ENCODE assay signal across 16 cellular contexts in genomic region chr9:91495450-91495849, GRCh38.
A peak's percentile ranks its signal among the peaks of the same experiment; 100 is the strongest.
DNase-seq lines count a peak whose midpoint lies in the region; ATAC-seq and TF ChIP-seq lines count a peak whose summit lies in the region.
"Had no signal": no experiment of that assay in that cellular context is flagged by ENCODE, and none has a peak within 500 bp of the region (broad histone marks: within the 10 kb centered on the region; RNA-seq: fewer than 3 reads in every experiment).

No MANE protein-coding gene starts in this region.

- intact Hi-C loops in mammary epithelial cell (cut with micrococcal nuclease), result no loop called here

- no peaks in the 10 kb centered on the region for H4K20me1 ChIP-seq in mammary epithelial cell (ENCODE audit: insufficient read depth, low read length)

- H3K4me3 ChIP-seq in mammary epithelial cell (replicated peaks in 1 of 3; ENCODE audit: insufficient read depth in 1 of 3, low read depth in 2 of 3, low read length in 3 of 3), result no peak overlapping the region
- H3K4me3 ChIP-seq: SJCRH30 had no signal

- H2AFZ ChIP-seq in mammary epithelial cell (ENCODE audit: low read depth, low read length), result no peak overlapping the region

- peak; percentile 82 for DNase-seq in AG08395 (ENCODE audit: low spot score)
- peak; percentile 97 for DNase-seq in M059J (ENCODE audit: low read depth)
- DNase-seq in mammary epithelial cell, result peak; percentile 86
- no peak for DNase-seq in mesothelial cell of epicardium (ENCODE audit: low spot score in 2 of 2, unreplicated experiment in 2 of 2)
- no peak for DNase-seq in UCSD-AML1 (lab: John Stamatoyannopoulos, UW; ENCODE audit: unreplicated experiment)
- no peak for DNase-seq in NCI-H187 (lab: John Stamatoyannopoulos, UW)
- DNase-seq in DMS153 treated with DMSO at 0.1 percent for 48 hours (lab: John Stamatoyannopoulos, UW; ENCODE audit: unreplicated experiment), result no peak
- DNase-seq: activated CD4-positive, alpha-beta T cell treated with anti-CD3 and anti-CD28 coated beads for 48 hours; NCI-H345; SJCRH30; stimulated activated CD4-positive, alpha-beta T cell treated with anti-CD3 and anti-CD28 coated beads, Interleukin-15, amount 100 ng/mL, for 24 hours had no signal

- no peak overlapping the region for H3K9ac ChIP-seq in mammary epithelial cell (ENCODE audit: insufficient read depth, low read length)
- H3K9ac ChIP-seq: KMS-11 had no signal

- BruUV-seq in mammary epithelial cell (replicated peaks; lab: Mats Ljungman, UMichigan), result no TSS peak

- no peak overlapping the region for H3K4me3 Mint-ChIP-seq in mesothelial cell of epicardium
- H3K4me3 Mint-ChIP-seq: CD14-positive monocyte; dendritic cell treated with granulocyte-macrophage colony-stimulating factor and Interleukin-4, amounts not matched to agents 40 ng/mL and 50 ng/mL, for 4 days; nephron had no signal

- no peak overlapping the region for H3K4me2 ChIP-seq in mammary epithelial cell (ENCODE audit: insufficient read depth, low read depth, low read length)
- H3K4me2 ChIP-seq: KMS-11 had no signal

- ATAC-seq in GM18861 (IDR thresholded peaks at IDR 0.05; ENCODE audit: unreplicated experiment), result no peak

- H3K27ac Mint-ChIP-seq in mesothelial cell of epicardium, result peak overlapping the region; percentile 95
- H3K27ac Mint-ChIP-seq: CD14-positive monocyte; dendritic cell treated with granulocyte-macrophage colony-stimulating factor and Interleukin-4, amounts not matched to agents 40 ng/mL and 50 ng/mL, for 4 days; nephron had no signal

- in situ Hi-C loops in mammary epithelial cell (cut with MboI; ENCODE audit: low sequenced_read_pairs in 2 of 2), result no loop called here

- H3K79me2 ChIP-seq in mammary epithelial cell (ENCODE audit: insufficient read depth, low read length), result no peaks in the 10 kb centered on the region

- dilution Hi-C loops in mammary epithelial cell (cut with HindIII; ENCODE audit: low sequenced_read_pairs), result loop anchor here (25.0 kb wide), 1 partner anchor 167 kb away; no protein-coding TSS in a partner anchor

- peaks cover 5% of the 10 kb centered on the region for H3K27me3 ChIP-seq in mammary epithelial cell (ENCODE audit: insufficient read depth, low read length)
- H3K27me3 ChIP-seq: SJCRH30 had no signal

- WGBS in mammary epithelial cell (ENCODE audit: low coverage, missing lambda C conversion rate), result 10% methylated on average over 4 of the region's 4 CpGs

- H3K36me3 Mint-ChIP-seq in mesothelial cell of epicardium, result no peaks in the 10 kb centered on the region
- H3K36me3 Mint-ChIP-seq: CD14-positive monocyte had no signal

- no peaks in the 10 kb centered on the region for H3K9me3 ChIP-seq in mammary epithelial cell (replicated peaks; ENCODE audit: insufficient read depth, low read length)
- H3K9me3 ChIP-seq: SJCRH30 had no signal

- H3K9me3 Mint-ChIP-seq in mesothelial cell of epicardium, result peaks cover 5% of the 10 kb centered on the region
- H3K9me3 Mint-ChIP-seq: nephron had no signal

- TF ChIP-seq CTCF in mammary epithelial cell (conservative IDR thresholded peaks at IDR 0.05 in 1 of 2, IDR thresholded peaks at IDR 0.05 in 1 of 2; ENCODE audit: extremely low read depth in 1 of 2, insufficient read depth in 1 of 2, low read depth in 1 of 2, low read length in 2 of 2) (no peak), mesothelial cell of epicardium (IDR thresholded peaks at IDR 0.05; ENCODE audit: unreplicated experiment) (no peak)

- CTCF ChIA-PET in mammary epithelial cell (lab: Charles Lee; ENCODE audit: low non-redundant PET), result no interaction called here

- H3K4me1 Mint-ChIP-seq in mesothelial cell of epicardium, result peaks cover 31% of the 10 kb centered on the region
- H3K4me1 Mint-ChIP-seq: CD14-positive monocyte had no signal

- H3K27ac ChIP-seq in mammary epithelial cell (ENCODE audit: insufficient read depth, low read depth, low read length), result no peak overlapping the region
- H3K27ac ChIP-seq: KMS-11, SJCRH30 had no signal

- H3K4me1 ChIP-seq in mammary epithelial cell (ENCODE audit: insufficient read depth, low read length), result peaks cover 2% of the 10 kb centered on the region
- H3K4me1 ChIP-seq: SJCRH30 had no signal

- no peaks in the 10 kb centered on the region for H3K36me3 ChIP-seq in mammary epithelial cell (ENCODE audit: insufficient read depth, low read length)
- H3K36me3 ChIP-seq: SJCRH30 had no signal

- H3K27me3 Mint-ChIP-seq in mesothelial cell of epicardium (ENCODE audit: low read depth), result no peaks in the 10 kb centered on the region

Comparison
In these comparisons a context has a peak if more than half of its experiments do, and no peak if none do; other contexts are left out.
1. DNase-seq: peak in AG08395 (single experiment), M059J (single experiment) and mammary epithelial cell (single experiment); none in mesothelial cell of epicardium (0 of 2), UCSD-AML1 (single experiment), NCI-H187 (0 of 2) and DMS153 treated with DMSO at 0.1 percent for 48 hours (single experiment).